ENCODE assay signal across 1 cellular context in the genomic region with DNA sequence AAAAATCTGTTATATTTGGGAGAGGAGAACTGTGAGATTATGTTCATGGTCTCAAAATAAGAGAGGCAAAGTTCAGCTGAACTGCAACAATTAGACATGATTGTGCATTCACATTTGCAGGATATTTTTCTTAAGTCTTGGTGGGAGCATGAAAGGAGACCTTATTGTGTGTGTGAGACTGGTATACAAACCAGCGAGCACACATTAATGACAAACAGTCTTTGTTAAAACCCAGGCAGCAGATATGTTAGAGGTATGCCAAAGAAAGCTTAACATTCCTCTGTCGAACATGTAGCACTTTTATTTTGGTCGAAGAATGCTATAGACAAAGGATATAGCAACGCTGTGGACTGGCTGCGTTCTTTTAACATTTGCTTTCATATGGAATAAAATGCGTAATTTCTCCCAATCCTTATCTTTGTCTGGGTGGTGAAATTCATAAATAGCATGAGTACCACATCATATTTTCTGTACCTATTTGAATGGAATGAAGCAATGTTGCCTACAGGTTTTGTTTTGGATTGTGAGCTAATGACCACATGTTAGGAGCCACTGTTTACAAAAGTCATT.
TF ChIP-seq lines count a peak whose summit lies in the region.

No MANE protein-coding gene starts in this region.

TF ChIP-seq in neural cell, 6 proteins besides CTCF, POLR2A, EP300 and RAD21 (continued from another document):
- TF ChIP-seq, protein P1, sequence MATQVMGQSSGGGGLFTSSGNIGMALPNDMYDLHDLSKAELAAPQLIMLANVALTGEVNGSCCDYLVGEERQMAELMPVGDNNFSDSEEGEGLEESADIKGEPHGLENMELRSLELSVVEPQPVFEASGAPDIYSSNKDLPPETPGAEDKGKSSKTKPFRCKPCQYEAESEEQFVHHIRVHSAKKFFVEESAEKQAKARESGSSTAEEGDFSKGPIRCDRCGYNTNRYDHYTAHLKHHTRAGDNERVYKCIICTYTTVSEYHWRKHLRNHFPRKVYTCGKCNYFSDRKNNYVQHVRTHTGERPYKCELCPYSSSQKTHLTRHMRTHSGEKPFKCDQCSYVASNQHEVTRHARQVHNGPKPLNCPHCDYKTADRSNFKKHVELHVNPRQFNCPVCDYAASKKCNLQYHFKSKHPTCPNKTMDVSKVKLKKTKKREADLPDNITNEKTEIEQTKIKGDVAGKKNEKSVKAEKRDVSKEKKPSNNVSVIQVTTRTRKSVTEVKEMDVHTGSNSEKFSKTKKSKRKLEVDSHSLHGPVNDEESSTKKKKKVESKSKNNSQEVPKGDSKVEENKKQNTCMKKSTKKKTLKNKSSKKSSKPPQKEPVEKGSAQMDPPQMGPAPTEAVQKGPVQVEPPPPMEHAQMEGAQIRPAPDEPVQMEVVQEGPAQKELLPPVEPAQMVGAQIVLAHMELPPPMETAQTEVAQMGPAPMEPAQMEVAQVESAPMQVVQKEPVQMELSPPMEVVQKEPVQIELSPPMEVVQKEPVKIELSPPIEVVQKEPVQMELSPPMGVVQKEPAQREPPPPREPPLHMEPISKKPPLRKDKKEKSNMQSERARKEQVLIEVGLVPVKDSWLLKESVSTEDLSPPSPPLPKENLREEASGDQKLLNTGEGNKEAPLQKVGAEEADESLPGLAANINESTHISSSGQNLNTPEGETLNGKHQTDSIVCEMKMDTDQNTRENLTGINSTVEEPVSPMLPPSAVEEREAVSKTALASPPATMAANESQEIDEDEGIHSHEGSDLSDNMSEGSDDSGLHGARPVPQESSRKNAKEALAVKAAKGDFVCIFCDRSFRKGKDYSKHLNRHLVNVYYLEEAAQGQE (IDR thresholded peaks at IDR 0.05; ENCODE audit: borderline replicate concordance) = no peak
- TF ChIP-seq SMC3 (conservative IDR thresholded peaks at IDR 0.05; ENCODE audit: poor library complexity) = peak; percentile 14
- TF ChIP-seq MXI1 (conservative IDR thresholded peaks at IDR 0.05; ENCODE audit: poor library complexity, severe bottlenecking) = no peak
- no peak for TF ChIP-seq POLR2AphosphoS5 (IDR thresholded peaks at IDR 0.05)
- no peak for TF ChIP-seq TAF1 (IDR thresholded peaks at IDR 0.05; ENCODE audit: low read depth)
